In genomic region chr14:60649815-60650381, GRCh38 we compare ENCODE assay signal across 7 cellular contexts. TPM values are rescaled to one million over a fixed set of nuclear protein-coding genes. Genes with fewer than 3 reads are reported as not detected.
DNase-seq lines count a peak whose midpoint lies in the region; ATAC-seq, FAIRE-seq and TF ChIP-seq lines count a peak whose summit lies in the region.

No MANE protein-coding gene starts in this region.

- peaks cover 45% of the 10 kb centered on the region for H3K4me1 ChIP-seq in ectodermal cell (ENCODE audit: control insufficient read depth, insufficient read depth, low read length)
- peaks cover 13% of the 10 kb centered on the region for H3K4me1 ChIP-seq in psoas muscle

- H3K9me3 ChIP-seq in ectodermal cell (ENCODE audit: control insufficient read depth, low read length) (no peaks in the 10 kb centered on the region), psoas muscle (no peaks in the 10 kb centered on the region)

- intact Hi-C loops in psoas muscle (cut with DNase I) = loop anchor here (5.0 to 10.0 kb wide), 9 partner anchors 157 to 602 kb away; partner anchors contain the start of genes SLC38A6 (in 1 of the 2) and TRMT5 (in 1 of the 2)

- DNase-seq in H7 (peak; percentile 61), NCI-H524 (lab: John Stamatoyannopoulos, UW) (peak; percentile 69 to 76), psoas muscle (peak in 1 of 2 donors; percentile 63), H54 (ENCODE audit: insufficient read length, low spot score) (no peak)
- no peak for DNase-seq in stimulated activated CD4-positive, alpha-beta T cell treated with anti-CD3 and anti-CD28 coated beads, Interleukin-1b, Interleukin-23, amount 100 ng/mL, for 48 hours

- TF ChIP-seq CTCF in psoas muscle (IDR thresholded peaks at IDR 0.05) = no peak

- 2% methylated on average over 16 to 17 of the region's 18 CpGs for WGBS in ectodermal cell, 2 experiments
- 0 to 1% (median 1%) methylated on average over 18 of the region's 18 CpGs for WGBS in psoas muscle, 3 donors

- H3K27ac ChIP-seq in ectodermal cell (ENCODE audit: insufficient read depth, low read depth, low read length, poor library complexity, severe bottlenecking) (no peak overlapping the region), psoas muscle (peak overlapping the region; percentile 93)

- no peak for FAIRE-seq in H54 (lab: Jason Lieb, UNC)

- H3K36me3 ChIP-seq in H7 (replicated peaks; ENCODE audit: control insufficient read depth, insufficient read depth, low read length) (no peaks in the 10 kb centered on the region), ectodermal cell (ENCODE audit: control insufficient read depth, insufficient read depth, low read length) (no peaks in the 10 kb centered on the region), psoas muscle (ENCODE audit: insufficient read depth in 1 of 2, low read depth in 1 of 2) (peaks cover 0 to 11% of the 10 kb centered on the region in 2 donors)

- ATAC-seq in psoas muscle (peak; percentile 10 to 36 (median 27)), HG02571 (IDR thresholded peaks at IDR 0.05; ENCODE audit: unreplicated experiment) (no peak)

- no peak for TF ChIP-seq POLR2A in H54 (IDR thresholded peaks at IDR 0.05; ENCODE audit: low read depth, low read length)

- H3K4me3 ChIP-seq in H7 (ENCODE audit: insufficient read depth, low read depth, low read length) (peak overlapping the region; percentile 58), ectodermal cell (ENCODE audit: insufficient read depth, low read depth, low read length) (peak overlapping the region; percentile 37), psoas muscle (peak overlapping the region; percentile 91)

- peaks cover 98% of the 10 kb centered on the region for H3K27me3 ChIP-seq in H7 (ENCODE audit: control insufficient read depth, insufficient read depth, low read length)
- peaks cover 100% of the 10 kb centered on the region for H3K27me3 ChIP-seq in ectodermal cell (ENCODE audit: control insufficient read depth, insufficient read depth, low read length, poor library complexity, severe bottlenecking)
- no peaks in the 10 kb centered on the region for H3K27me3 ChIP-seq in psoas muscle (ENCODE audit: insufficient read depth in 3 of 3, low read length in 2 of 3)

RNA-seq across cellular contexts. Expression of gene SIX1, which starts 0.6 kb away (rescaled TPM):
- 0.07 TPM in 1 of 2 replicates, not detected in the other for total RNA-seq in H7 (2014; rRNA removed; shearing (Covaris generic))
- polyA plus RNA-seq in ectodermal cell (2013, experiment 1 of 4) = 2.7 TPM
- polyA plus RNA-seq in ectodermal cell (2013, experiment 2 of 4) = 1.4 TPM
- 1.7 TPM for polyA plus RNA-seq in ectodermal cell (2013, experiment 3 of 4)
- polyA plus RNA-seq in ectodermal cell (2013, experiment 4 of 4) = 1.8 TPM
- 10 to 100 TPM; 38.5 to 58.0 (median 43.4) TPM for total RNA-seq in psoas muscle
- polyA plus RNA-seq in psoas muscle = 10 to 100 TPM in 2 of 3 donors, 1 to 10 TPM in 1; 8.3 to 86.6 (median 37.7) TPM

Comparison
In these comparisons a context has a peak if more than half of its experiments do, and no peak if none do; other contexts are left out.
1. DNase-seq: peak in H7 (single experiment) and NCI-H524 (2 of 2); none in stimulated activated CD4-positive, alpha-beta T cell treated with anti-CD3 and anti-CD28 coated beads, Interleukin-1b, Interleukin-23, amount 100 ng/mL, for 48 hours (single experiment) and H54 (single experiment).
2. H3K4me3 ChIP-seq: peak in every context shown above with its lines; median percentile 91 in psoas muscle; 58 in H7; 37 in ectodermal cell.
3. RNA of gene SIX1, which starts 0.6 kb away (total RNA-seq): 38.5 to 58.0 TPM in psoas muscle; 0.07 TPM in H7; every median in the first group is over 10 times any median in the second.